In genomic region chrX:15305899-15306298, GRCh38 we compare ENCODE assay signal across 5 cellular contexts. TPM values are rescaled to one million over a fixed set of nuclear protein-coding genes. Genes with fewer than 3 reads are reported as not detected.
"Had no signal": no experiment of that assay in that cellular context is flagged by ENCODE, and none has a peak within 500 bp of the region (broad histone marks: within the 10 kb centered on the region; RNA-seq: fewer than 3 reads in every experiment).

No MANE protein-coding gene starts in this region.

RNA-seq across cellular contexts. Expression of gene ASB11, which starts 9.5 kb away (rescaled TPM):
- total RNA-seq: M059J, PC-3, Peyer's patch, SJSA1 had no signal
- polyA plus RNA-seq: SK-N-SH had no signal
